Comparison of ENCODE assay signal across 8 cellular contexts in genomic region chr17:2025220-2025621, GRCh38. TPM values are rescaled to one million over a fixed set of nuclear protein-coding genes. Genes with fewer than 3 reads are reported as not detected.
DNase-seq lines count a peak whose midpoint lies in the region; ATAC-seq and TF ChIP-seq lines count a peak whose summit lies in the region.

Gene RTN4RL1, minus strand, starts transcription at chr17:2025334. Its CDS starts 469 bp downstream, at chr17:2024865.

- no peak within 1 kb of the TSS; the same call in 1 of the 2 replicates for H3K4me3 ChIP-seq in GM12865 (ENCODE audit: low read depth, low read length)
- peak within 1 kb of the TSS; percentile 41 to 53 for H3K4me3 ChIP-seq in mucosa of rectum (ENCODE audit: low read length in 2 of 2)

- H3K27ac Mint-ChIP-seq in endothelial cell (ENCODE audit: unreplicated experiment): peak within 1 kb of the TSS; percentile 72
- H3K27ac Mint-ChIP-seq in stimulated activated naive CD8-positive, alpha-beta T cell treated with anti-CD3 and anti-CD28 coated beads, Interleukin-15, Interleukin-2, amounts not matched to agents 100 ng/mL and 50 ng/mL, for 24 hours: no peak within 1 kb of the TSS

- no peaks in the 10 kb centered on the region for H3K9me3 ChIP-seq in mucosa of rectum (ENCODE audit: control insufficient read depth in 2 of 2, low read length in 2 of 2)

- H3K36me3 ChIP-seq in mucosa of rectum (ENCODE audit: control insufficient read depth in 2 of 2, insufficient read depth in 2 of 2, low read length in 2 of 2): no peaks in the 10 kb centered on the region

- H3K9ac ChIP-seq in mucosa of rectum (ENCODE audit: low read depth in 1 of 2, low read length in 2 of 2): no peak within 1 kb of the TSS

- H3K27ac ChIP-seq in mucosa of rectum (ENCODE audit: low read depth in 2 of 2, low read length in 2 of 2): no peak within 1 kb of the TSS

- peaks cover 11% of the 10 kb centered on the region for H3K4me1 Mint-ChIP-seq in endothelial cell (ENCODE audit: unreplicated experiment)
- peaks cover 19% of the 10 kb centered on the region for H3K4me1 Mint-ChIP-seq in stimulated activated naive CD8-positive, alpha-beta T cell treated with anti-CD3 and anti-CD28 coated beads, Interleukin-15, Interleukin-2, amounts not matched to agents 100 ng/mL and 50 ng/mL, for 24 hours (ENCODE audit: low read depth)

- ATAC-seq in HG02763 (IDR thresholded peaks at IDR 0.05; ENCODE audit: unreplicated experiment) (no peak), GM18498 (IDR thresholded peaks at IDR 0.05; ENCODE audit: unreplicated experiment) (no peak)

- peaks cover 25% of the 10 kb centered on the region for H3K27me3 Mint-ChIP-seq in endothelial cell (ENCODE audit: unreplicated experiment)
- H3K27me3 Mint-ChIP-seq in stimulated activated naive CD8-positive, alpha-beta T cell treated with anti-CD3 and anti-CD28 coated beads, Interleukin-15, Interleukin-2, amounts not matched to agents 100 ng/mL and 50 ng/mL, for 24 hours: peaks cover 41% of the 10 kb centered on the region

- peaks cover 19 to 24% of the 10 kb centered on the region in 2 donors for H3K27me3 ChIP-seq in mucosa of rectum (ENCODE audit: control insufficient read depth in 2 of 2, insufficient read depth in 2 of 2, low read length in 2 of 2)

- DNase-seq in GM12865 (ENCODE audit: low read depth): peak; percentile 42
- peak; percentile 41 for DNase-seq in NCI-H460 (ENCODE audit: extremely low read depth, low read depth)
- DNase-seq in activated CD8-positive, alpha-beta memory T cell treated with anti-CD3 and anti-CD28 coated beads, Interleukin-2, amount 50 U/mL, for 48 hours: peak; percentile 71
- no peak for DNase-seq in endothelial cell (ENCODE audit: low spot score)

- peaks cover 4% of the 10 kb centered on the region for H3K36me3 Mint-ChIP-seq in endothelial cell (ENCODE audit: low read depth, unreplicated experiment)
- no peaks in the 10 kb centered on the region for H3K36me3 Mint-ChIP-seq in stimulated activated naive CD8-positive, alpha-beta T cell treated with anti-CD3 and anti-CD28 coated beads, Interleukin-15, Interleukin-2, amounts not matched to agents 100 ng/mL and 50 ng/mL, for 24 hours (ENCODE audit: low read depth)

- H3K9me3 Mint-ChIP-seq in endothelial cell (ENCODE audit: unreplicated experiment): no peaks in the 10 kb centered on the region
- no peaks in the 10 kb centered on the region for H3K9me3 Mint-ChIP-seq in stimulated activated naive CD8-positive, alpha-beta T cell treated with anti-CD3 and anti-CD28 coated beads, Interleukin-15, Interleukin-2, amounts not matched to agents 100 ng/mL and 50 ng/mL, for 24 hours

- H3K4me1 ChIP-seq in mucosa of rectum (ENCODE audit: control insufficient read depth in 2 of 2, insufficient read depth in 2 of 2, low read length in 2 of 2): peaks cover 7 to 15% of the 10 kb centered on the region in 2 donors

- peak within 1 kb of the TSS; percentile 56 for H3K4me3 Mint-ChIP-seq in endothelial cell (ENCODE audit: unreplicated experiment)
- H3K4me3 Mint-ChIP-seq in stimulated activated naive CD8-positive, alpha-beta T cell treated with anti-CD3 and anti-CD28 coated beads, Interleukin-15, Interleukin-2, amounts not matched to agents 100 ng/mL and 50 ng/mL, for 24 hours: peak within 1 kb of the TSS; percentile 75

- TF ChIP-seq CTCF in GM12865 (IDR thresholded peaks at IDR 0.05; ENCODE audit: insufficient read depth, low read depth, low read length, missing control alignments) (no peak), endothelial cell (IDR thresholded peaks at IDR 0.05; ENCODE audit: unreplicated experiment) (no peak)

RNA-seq across cellular contexts. Expression of gene RTN4RL1, which starts in this region (rescaled TPM):
- 0.12 TPM in 1 of 2 replicates, not detected in the other for total RNA-seq in NCI-H460 (2014; rRNA removed; shearing (Covaris generic))
- 0.07 and 0.19 TPM in 2 replicates for polyA plus RNA-seq in NCI-H460 (2014; cell fraction: nucleus; rRNA removed)
- not detected for total RNA-seq in endothelial cell (ENCODE audit: unreplicated experiment)

Comparison
In these comparisons a context has a peak if more than half of its experiments do, and no peak if none do; other contexts are left out.
1. Peak in DNase-seq in NCI-H460; RNA of the gene not detected or under 1 TPM.